In the genomic region with DNA sequence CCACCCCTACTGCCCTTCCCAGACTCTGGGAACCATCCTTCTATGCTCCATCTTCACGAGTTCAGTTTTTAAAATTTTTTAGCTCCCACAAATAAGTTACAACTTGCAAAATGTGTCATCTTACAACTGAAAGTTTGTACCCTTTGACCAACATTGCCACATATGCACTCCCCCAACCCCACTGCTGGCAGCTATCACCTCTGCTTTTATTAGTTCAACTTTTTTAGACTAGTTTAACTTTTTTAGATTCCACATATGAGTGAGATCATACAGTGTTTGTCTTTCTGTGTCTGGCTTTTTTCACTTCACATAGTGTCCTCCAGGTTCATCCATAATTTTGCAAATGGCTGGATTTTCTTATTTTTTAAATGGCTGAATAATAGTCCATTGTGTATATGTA, we compare ENCODE assay signal across 35 cellular contexts.
"Had no signal": no experiment of that assay in that cellular context is flagged by ENCODE, and none has a peak within 500 bp of the region (broad histone marks: within the 10 kb centered on the region; RNA-seq: fewer than 3 reads in every experiment).

No MANE protein-coding gene starts in this region.

- FAIRE-seq: TTC549 had no signal

- H3K36me3 Mint-ChIP-seq: activated naive CD4-positive, alpha-beta T cell treated with anti-CD3 and anti-CD28 coated beads, Interleukin-2, amount 10 ng/mL, durations not matched to agents 7 days and 5 days; activated naive CD8-positive, alpha-beta T cell had no signal

- H3K27ac ChIP-seq: ascending aorta, breast epithelium, Peyer's patch, SJSA1 had no signal

- H3K27ac Mint-ChIP-seq: activated CD4-positive, alpha-beta T cell treated with anti-CD3 and anti-CD28 coated beads for 36 hours; activated CD4-positive, alpha-beta T cell treated with anti-CD3 and anti-CD28 coated beads, Interleukin-2, amount 10 ng/mL, durations not matched to agents 7 days and 5 days; activated CD8-positive, alpha-beta T cell treated with anti-CD3 and anti-CD28 coated beads, Interleukin-2, amount 10 ng/mL, durations not matched to agents 7 days and 5 days; activated naive CD4-positive, alpha-beta T cell treated with anti-CD3 and anti-CD28 coated beads, Interleukin-2, amount 10 ng/mL, durations not matched to agents 7 days and 5 days; activated naive CD8-positive, alpha-beta T cell; activated naive CD8-positive, alpha-beta T cell treated with anti-CD3 and anti-CD28 coated beads, Interleukin-2, amount 50 U/mL, for 24 hours; activated T-cell treated with anti-CD3 and anti-CD28 coated beads, Interleukin-2, amount 50 U/mL, for 24 hours; T-helper 1 cell treated with Interleukin-12 subunit alpha and Interleukin-12 subunit beta and Interleukin-4 antibody, amounts not matched to agents 30 μg/mL and 1 μg/mL, for 36 hours; T-helper 2 cell treated with Interferon-gamma antibody and Interleukin-4, amounts not matched to agents 5 μg/mL and 100 μg/mL, for 36 hours had no signal

- H3K4me3 Mint-ChIP-seq: activated CD4-positive, alpha-beta T cell treated with anti-CD3 and anti-CD28 coated beads for 36 hours; activated CD4-positive, alpha-beta T cell treated with anti-CD3 and anti-CD28 coated beads, Interleukin-2, amount 10 ng/mL, durations not matched to agents 7 days and 5 days; activated CD8-positive, alpha-beta T cell treated with anti-CD3 and anti-CD28 coated beads, Interleukin-2, amount 10 ng/mL, durations not matched to agents 7 days and 5 days; activated naive CD4-positive, alpha-beta T cell treated with anti-CD3 and anti-CD28 coated beads, Interleukin-2, amount 10 ng/mL, durations not matched to agents 7 days and 5 days; activated naive CD8-positive, alpha-beta T cell; activated naive CD8-positive, alpha-beta T cell treated with anti-CD3 and anti-CD28 coated beads, Interleukin-2, amount 50 U/mL, for 24 hours; activated T-cell treated with anti-CD3 and anti-CD28 coated beads, Interleukin-2, amount 50 U/mL, for 24 hours; T-helper 1 cell treated with Interleukin-12 subunit alpha and Interleukin-12 subunit beta and Interleukin-4 antibody, amounts not matched to agents 30 μg/mL and 1 μg/mL, for 36 hours; T-helper 2 cell treated with Interferon-gamma antibody and Interleukin-4, amounts not matched to agents 5 μg/mL and 100 μg/mL, for 36 hours had no signal

- H3K4me1 Mint-ChIP-seq: activated CD4-positive, alpha-beta T cell treated with anti-CD3 and anti-CD28 coated beads for 36 hours; activated naive CD4-positive, alpha-beta T cell treated with anti-CD3 and anti-CD28 coated beads, Interleukin-2, amount 10 ng/mL, durations not matched to agents 7 days and 5 days had no signal

- H3K27me3 Mint-ChIP-seq: activated CD4-positive, alpha-beta T cell treated with anti-CD3 and anti-CD28 coated beads for 36 hours; activated CD4-positive, alpha-beta T cell treated with anti-CD3 and anti-CD28 coated beads, Interleukin-2, amount 10 ng/mL, durations not matched to agents 7 days and 5 days; activated naive CD8-positive, alpha-beta T cell treated with anti-CD3 and anti-CD28 coated beads, Interleukin-2, amount 50 U/mL, for 24 hours had no signal

- DNase-seq: activated CD4-positive, alpha-beta T cell treated with anti-CD3 and anti-CD28 coated beads for 36 hours; activated CD4-positive, alpha-beta T cell treated with anti-CD3 and anti-CD28 coated beads, Interleukin-2, amount 10 ng/mL, durations not matched to agents 7 days and 5 days; activated CD4-positive, alpha-beta T cell treated with anti-CD3 and anti-CD28 coated beads, Interleukin-2, amount 50 U/mL, for 48 hours; activated CD8-positive, alpha-beta T cell treated with anti-CD3 and anti-CD28 coated beads, Interleukin-2, amount 10 ng/mL, durations not matched to agents 7 days and 5 days; activated effector memory CD4-positive, alpha-beta T cell treated with Interleukin-2 at 50 U/mL for 16 hours; activated naive CD4-positive, alpha-beta T cell treated with anti-CD3 and anti-CD28 coated beads, Interleukin-2, amount 10 ng/mL, durations not matched to agents 7 days and 5 days; activated naive CD8-positive, alpha-beta T cell treated with anti-CD3 and anti-CD28 coated beads, Interleukin-2, amount 50 U/mL, for 24 hours; activated T-cell treated with anti-CD3 and anti-CD28 coated beads, Interleukin-2, amount 50 U/mL, for 24 hours; amniotic stem cell; Kasumi-1; KG1; MG63; NCI-H1048; NCI-H1105 treated with DMSO at 0.1 percent for 48 hours; NCI-H1436; NCI-H1694; NCI-H1930; NCI-H2081 treated with DMSO at 0.1 percent for 48 hours; NCI-H226; NCI-H446 treated with DMSO at 0.1 percent for 48 hours; NCI-H524; NCI-H69; NCI-H82; PC-3; Peyer's patch; RPMI8226; SHP77 treated with DMSO at 0.1 percent for 48 hours; SK-N-SH had no signal

- H3K4me1 ChIP-seq: ascending aorta, Peyer's patch, SJSA1 had no signal

- ATAC-seq: activated CD4-positive, alpha-beta T cell treated with anti-CD3 and anti-CD28 coated beads for 36 hours; activated CD8-positive, alpha-beta T cell treated with anti-CD3 and anti-CD28 coated beads, Interleukin-2, amount 10 ng/mL, durations not matched to agents 7 days and 5 days; activated naive CD8-positive, alpha-beta T cell treated with anti-CD3 and anti-CD28 coated beads, Interleukin-2, amount 50 U/mL, for 24 hours; PC-3 had no signal

- H3K27me3 ChIP-seq: ascending aorta, breast epithelium, MG63, Peyer's patch, SJSA1 had no signal

- H3K36me3 ChIP-seq: ascending aorta, breast epithelium, Peyer's patch, SJSA1 had no signal

- H3K4me3 ChIP-seq: ascending aorta, breast epithelium, MG63, Peyer's patch, SJSA1 had no signal

- H3K9me3 ChIP-seq: ascending aorta, breast epithelium, MG63, Peyer's patch, SJSA1, SK-N-SH had no signal

- H3K9me3 Mint-ChIP-seq: activated CD4-positive, alpha-beta T cell treated with anti-CD3 and anti-CD28 coated beads, Interleukin-2, amount 10 ng/mL, durations not matched to agents 7 days and 5 days; activated naive CD4-positive, alpha-beta T cell treated with anti-CD3 and anti-CD28 coated beads, Interleukin-2, amount 10 ng/mL, durations not matched to agents 7 days and 5 days; activated naive CD8-positive, alpha-beta T cell treated with anti-CD3 and anti-CD28 coated beads, Interleukin-2, amount 50 U/mL, for 24 hours; activated T-cell treated with anti-CD3 and anti-CD28 coated beads, Interleukin-2, amount 50 U/mL, for 24 hours; T-helper 1 cell treated with Interleukin-12 subunit alpha and Interleukin-12 subunit beta and Interleukin-4 antibody, amounts not matched to agents 30 μg/mL and 1 μg/mL, for 36 hours; T-helper 2 cell treated with Interferon-gamma antibody and Interleukin-4, amounts not matched to agents 5 μg/mL and 100 μg/mL, for 36 hours had no signal
